In genomic region chr18:76979906-76980305, GRCh38 we compare ENCODE assay signal across 28 cellular contexts.
A peak's percentile ranks its signal among the peaks of the same experiment; 100 is the strongest.
DNase-seq lines count a peak whose midpoint lies in the region; ATAC-seq and TF ChIP-seq lines count a peak whose summit lies in the region.
"Had no signal": no experiment of that assay in that cellular context is flagged by ENCODE, and none has a peak within 500 bp of the region (broad histone marks: within the 10 kb centered on the region; RNA-seq: fewer than 3 reads in every experiment).

No MANE protein-coding gene starts in this region.

- H3K27ac Mint-ChIP-seq in IgD-negative memory B cell (peak overlapping the region; percentile 93 to 99 (median 98)), endodermal cell (no peak overlapping the region)
- H3K27ac Mint-ChIP-seq in stimulated activated effector memory CD8-positive, alpha-beta T cell treated with anti-CD3 and anti-CD28 coated beads, Interleukin-12 subunit alpha, Interleukin-12 subunit beta, amount 100 ng/mL, for 72 hours = peak overlapping the region; percentile 43
- H3K27ac Mint-ChIP-seq: activated CD4-positive, alpha-beta T cell treated with anti-CD3 and anti-CD28 coated beads, Interleukin-2, amount 10 ng/mL, durations not matched to agents 7 days and 5 days; activated naive CD8-positive, alpha-beta T cell treated with anti-CD3 and anti-CD28 coated beads, Interleukin-2, amount 10 ng/mL, durations not matched to agents 7 days and 5 days had no signal

- peaks cover 0 to 10% (median 0%) of the 10 kb centered on the region in 3 donors for H3K9me3 Mint-ChIP-seq in IgD-negative memory B cell
- H3K9me3 Mint-ChIP-seq in endodermal cell = no peaks in the 10 kb centered on the region
- H3K9me3 Mint-ChIP-seq in stimulated activated effector memory CD8-positive, alpha-beta T cell treated with anti-CD3 and anti-CD28 coated beads, Interleukin-12 subunit alpha, Interleukin-12 subunit beta, amount 100 ng/mL, for 72 hours = no peaks in the 10 kb centered on the region
- H3K9me3 Mint-ChIP-seq: activated CD4-positive, alpha-beta T cell treated with anti-CD3 and anti-CD28 coated beads, Interleukin-2, amount 10 ng/mL, durations not matched to agents 7 days and 5 days; activated naive CD8-positive, alpha-beta T cell treated with anti-CD3 and anti-CD28 coated beads, Interleukin-2, amount 10 ng/mL, durations not matched to agents 7 days and 5 days; naive thymus-derived CD4-positive, alpha-beta T cell had no signal

- ATAC-seq in stimulated activated effector memory CD8-positive, alpha-beta T cell treated with anti-CD3 and anti-CD28 coated beads, Interleukin-12 subunit alpha, Interleukin-12 subunit beta, amount 100 ng/mL, for 72 hours = no peak
- ATAC-seq in GM19351 (IDR thresholded peaks at IDR 0.05; ENCODE audit: unreplicated experiment) = no peak
- ATAC-seq: heart right ventricle; K562; left colon; naive thymus-derived CD4-positive, alpha-beta T cell; pancreas; PC-3; stimulated activated naive CD8-positive, alpha-beta T cell treated with anti-CD3 and anti-CD28 coated beads, Interleukin-15, Interleukin-2, amounts not matched to agents 100 U/mL and 50 U/mL, for 24 hours had no signal

- peak overlapping the region in 3 of 4 donors; percentile 50 to 94 (median 77) for H3K4me3 Mint-ChIP-seq in IgD-negative memory B cell
- no peak overlapping the region for H3K4me3 Mint-ChIP-seq in endodermal cell
- H3K4me3 Mint-ChIP-seq in stimulated activated effector memory CD8-positive, alpha-beta T cell treated with anti-CD3 and anti-CD28 coated beads, Interleukin-12 subunit alpha, Interleukin-12 subunit beta, amount 100 ng/mL, for 72 hours = no peak overlapping the region
- H3K4me3 Mint-ChIP-seq: activated CD4-positive, alpha-beta T cell treated with anti-CD3 and anti-CD28 coated beads, Interleukin-2, amount 10 ng/mL, durations not matched to agents 7 days and 5 days; activated naive CD8-positive, alpha-beta T cell treated with anti-CD3 and anti-CD28 coated beads, Interleukin-2, amount 10 ng/mL, durations not matched to agents 7 days and 5 days; CD14-positive monocyte; naive thymus-derived CD4-positive, alpha-beta T cell had no signal

- H3K27me3 ChIP-seq in WERI-Rb-1 (ENCODE audit: insufficient read depth, low read depth, severe bottlenecking) (no peaks in the 10 kb centered on the region), endodermal cell (ENCODE audit: control insufficient read depth, insufficient read depth, low read length, poor library complexity, severe bottlenecking) (no peaks in the 10 kb centered on the region)
- H3K27me3 ChIP-seq: heart right ventricle, MG63, pancreas, spleen, tibial artery had no signal

- no peaks in the 10 kb centered on the region for H3K27me3 Mint-ChIP-seq in IgD-negative memory B cell
- no peaks in the 10 kb centered on the region for H3K27me3 Mint-ChIP-seq in endodermal cell (ENCODE audit: insufficient read depth)
- H3K27me3 Mint-ChIP-seq: activated CD4-positive, alpha-beta T cell treated with anti-CD3 and anti-CD28 coated beads, Interleukin-2, amount 10 ng/mL, durations not matched to agents 7 days and 5 days; activated naive CD8-positive, alpha-beta T cell treated with anti-CD3 and anti-CD28 coated beads, Interleukin-2, amount 10 ng/mL, durations not matched to agents 7 days and 5 days; naive thymus-derived CD4-positive, alpha-beta T cell had no signal

- H3K36me3 Mint-ChIP-seq in IgD-negative memory B cell (peaks cover 6% of the 10 kb centered on the region), endodermal cell (ENCODE audit: low read depth) (peaks cover 15% of the 10 kb centered on the region)
- H3K36me3 Mint-ChIP-seq in stimulated activated effector memory CD8-positive, alpha-beta T cell treated with anti-CD3 and anti-CD28 coated beads, Interleukin-12 subunit alpha, Interleukin-12 subunit beta, amount 100 ng/mL, for 72 hours = peaks cover 5% of the 10 kb centered on the region
- H3K36me3 Mint-ChIP-seq: activated naive CD8-positive, alpha-beta T cell treated with anti-CD3 and anti-CD28 coated beads, Interleukin-2, amount 10 ng/mL, durations not matched to agents 7 days and 5 days; naive thymus-derived CD4-positive, alpha-beta T cell had no signal

- H3K27ac ChIP-seq in WERI-Rb-1 (no peak overlapping the region), endodermal cell (ENCODE audit: low read depth, low read length) (no peak overlapping the region)
- H3K27ac ChIP-seq: epithelial cell of prostate, heart right ventricle, pancreas, tibial artery had no signal

- no peak overlapping the region for H3K9ac ChIP-seq in endodermal cell (ENCODE audit: extremely low read depth, low read length, poor library complexity, severe bottlenecking)

- DNase-seq in WERI-Rb-1 (no peak), endodermal cell (peak; percentile 30), NK-92 (lab: John Stamatoyannopoulos, UW; ENCODE audit: unreplicated experiment) (no peak), UCSD-AML1 (lab: John Stamatoyannopoulos, UW; ENCODE audit: unreplicated experiment) (no peak), GOT3 (lab: John Stamatoyannopoulos, UW) (no peak)
- no peak for DNase-seq in stimulated activated effector memory CD8-positive, alpha-beta T cell treated with anti-CD3 and anti-CD28 coated beads, Interleukin-12 subunit alpha, Interleukin-12 subunit beta, amount 100 ng/mL, for 72 hours (ENCODE audit: low spot score in 2 of 2)
- DNase-seq: activated CD4-positive, alpha-beta T cell treated with anti-CD3 and anti-CD28 coated beads, Interleukin-2, amount 10 ng/mL, durations not matched to agents 7 days and 5 days; activated effector memory CD4-positive, alpha-beta T cell treated with Interleukin-2 at 50 U/mL for 16 hours; activated naive CD8-positive, alpha-beta T cell treated with anti-CD3 and anti-CD28 coated beads, Interleukin-2, amount 10 ng/mL, durations not matched to agents 7 days and 5 days; EL; heart right ventricle; left colon; MG63; NCI-H1417; NCI-H2081 treated with DMSO at 0.1 percent for 48 hours; pancreas; PC-3; Right ventricle myocardium superior; stimulated activated CD4-positive, alpha-beta T cell treated with anti-CD3 and anti-CD28 coated beads, Interleukin-2, amount 100 ng/mL, for 48 hours; stimulated activated naive CD8-positive, alpha-beta T cell treated with anti-CD3 and anti-CD28 coated beads, Interleukin-15, Interleukin-2, amounts not matched to agents 100 U/mL and 50 U/mL, for 24 hours; tibial artery had no signal

- no peaks in the 10 kb centered on the region for H3K9me3 ChIP-seq in WERI-Rb-1 (ENCODE audit: severe bottlenecking)
- no peaks in the 10 kb centered on the region for H3K9me3 ChIP-seq in endodermal cell (ENCODE audit: control insufficient read depth, low read length)
- H3K9me3 ChIP-seq: heart right ventricle, MG63, pancreas, spleen, tibial artery had no signal

- H3K4me3 ChIP-seq in WERI-Rb-1 (ENCODE audit: low read depth, low read length) (peak overlapping the region; percentile 40), endodermal cell (ENCODE audit: low read length) (no peak overlapping the region)
- H3K4me3 ChIP-seq: heart right ventricle, K562, MG63, pancreas, tibial artery had no signal

- TF ChIP-seq CTCF in WERI-Rb-1 (IDR thresholded peaks at IDR 0.05; ENCODE audit: low read depth, low read length) = no peak
- TF ChIP-seq CTCF in endodermal cell (conservative IDR thresholded peaks at IDR 0.05) = no peak

- H3K4me1 Mint-ChIP-seq in IgD-negative memory B cell (peaks cover 48 to 63% (median 51%) of the 10 kb centered on the region in 3 donors), endodermal cell (peaks cover 17% of the 10 kb centered on the region)
- H3K4me1 Mint-ChIP-seq in stimulated activated effector memory CD8-positive, alpha-beta T cell treated with anti-CD3 and anti-CD28 coated beads, Interleukin-12 subunit alpha, Interleukin-12 subunit beta, amount 100 ng/mL, for 72 hours = peaks cover 7% of the 10 kb centered on the region

- no peaks in the 10 kb centered on the region for H3K36me3 ChIP-seq in WERI-Rb-1
- peaks cover 6% of the 10 kb centered on the region for H3K36me3 ChIP-seq in endodermal cell (ENCODE audit: control insufficient read depth, insufficient read depth, low read length)
- H3K36me3 ChIP-seq: heart right ventricle, MG63, pancreas had no signal

- 93 to 96% methylated on average over 14 to 17 of the region's 17 CpGs for WGBS in endodermal cell (ENCODE audit: insufficient coverage in 1 of 2, insufficient read length in 1 of 2), 2 experiments

- no peaks in the 10 kb centered on the region for H3K4me1 ChIP-seq in endodermal cell (ENCODE audit: control insufficient read depth, insufficient read depth, low read length)

Comparison
In these comparisons a context has a peak if more than half of its experiments do, and no peak if none do; other contexts are left out.
1. H3K4me3 Mint-ChIP-seq: peak in IgD-negative memory B cell (3 of 4); none in endodermal cell (single experiment) and stimulated activated effector memory CD8-positive, alpha-beta T cell treated with anti-CD3 and anti-CD28 coated beads, Interleukin-12 subunit alpha, Interleukin-12 subunit beta, amount 100 ng/mL, for 72 hours (single experiment).